9 cellular contexts compared by ENCODE assay signal in the genomic region with DNA sequence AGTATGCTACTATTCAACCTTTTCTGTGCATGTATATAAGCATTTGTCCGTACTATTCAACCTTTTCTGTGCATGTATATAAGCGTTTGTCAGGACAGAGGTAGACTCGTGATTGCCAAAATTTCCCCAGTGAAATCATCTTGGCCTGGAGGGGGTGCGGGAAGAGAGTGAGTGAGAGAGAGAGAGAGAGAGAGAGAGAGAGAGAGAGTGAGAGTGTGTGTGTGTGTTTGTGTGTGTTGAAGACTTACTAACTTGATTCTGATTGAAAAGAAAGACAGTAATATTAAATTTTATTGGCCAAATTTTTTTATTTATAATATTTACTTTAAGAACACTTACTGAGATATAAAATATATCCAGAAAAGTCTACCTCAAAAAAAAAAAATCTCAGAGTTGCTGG.
"Had no signal": no experiment of that assay in that cellular context is flagged by ENCODE, and none has a peak within 500 bp of the region (broad histone marks: within the 10 kb centered on the region; RNA-seq: fewer than 3 reads in every experiment).

No MANE protein-coding gene starts in this region.

- H3K36me3 Mint-ChIP-seq: activated CD8-positive, alpha-beta memory T cell treated with anti-CD3 and anti-CD28 coated beads, Interleukin-2, amount 10 ng/mL, durations not matched to agents 7 days and 5 days had no signal

- H3K4me3 Mint-ChIP-seq: activated CD8-positive, alpha-beta memory T cell treated with anti-CD3 and anti-CD28 coated beads, Interleukin-2, amount 10 ng/mL, durations not matched to agents 7 days and 5 days had no signal

- DNase-seq: activated CD8-positive, alpha-beta memory T cell treated with anti-CD3 and anti-CD28 coated beads, Interleukin-2, amount 10 ng/mL, durations not matched to agents 7 days and 5 days; heart right ventricle; pancreas; SJCRH30; stimulated activated CD4-positive, alpha-beta T cell treated with anti-CD3 and anti-CD28 coated beads, Interleukin-4, amount 100 ng/mL, for 1 hour; T1000 had no signal

- H3K27ac ChIP-seq: heart right ventricle, pancreas, SJCRH30, tibial nerve, vagina, VCaP had no signal

- H3K36me3 ChIP-seq: heart right ventricle, pancreas, SJCRH30, tibial nerve, vagina had no signal

- H3K27me3 Mint-ChIP-seq: activated CD8-positive, alpha-beta memory T cell treated with anti-CD3 and anti-CD28 coated beads, Interleukin-2, amount 10 ng/mL, durations not matched to agents 7 days and 5 days had no signal

- H3K4me1 ChIP-seq: SJCRH30 had no signal

- H3K27ac Mint-ChIP-seq: activated CD8-positive, alpha-beta memory T cell treated with anti-CD3 and anti-CD28 coated beads, Interleukin-2, amount 10 ng/mL, durations not matched to agents 7 days and 5 days had no signal

- H3K27me3 ChIP-seq: heart right ventricle, pancreas, SJCRH30, tibial nerve, vagina had no signal

- ATAC-seq: activated CD8-positive, alpha-beta memory T cell treated with anti-CD3 and anti-CD28 coated beads, Interleukin-2, amount 10 ng/mL, durations not matched to agents 7 days and 5 days; heart right ventricle; pancreas had no signal

- H3K4me3 ChIP-seq: heart right ventricle, pancreas, SJCRH30, tibial nerve, vagina had no signal

- H3K9me3 ChIP-seq: heart right ventricle, pancreas, SJCRH30, tibial nerve, vagina had no signal
